ENCODE assay signal across 9 cellular contexts in the genomic region with DNA sequence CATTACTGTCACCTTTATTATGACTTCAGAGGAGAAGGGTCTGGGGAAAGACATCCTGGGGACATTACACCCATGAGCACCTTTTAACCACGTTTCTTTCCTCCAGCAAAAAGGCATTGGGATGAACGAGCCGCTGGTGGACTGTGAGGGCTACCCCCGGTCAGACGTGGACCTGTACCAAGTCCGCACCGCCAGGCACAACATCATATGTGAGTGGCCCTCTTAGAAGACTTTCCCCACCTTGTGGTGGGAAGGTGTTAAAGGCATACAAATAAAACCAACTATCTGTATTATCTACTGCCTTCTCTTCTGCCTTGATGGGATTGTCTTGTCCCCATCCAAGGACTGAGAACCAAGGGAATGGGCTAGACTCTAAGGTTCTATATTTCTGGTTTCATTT. TPM values are rescaled to one million over a fixed set of nuclear protein-coding genes. Genes with fewer than 3 reads are reported as not detected.
DNase-seq lines count a peak whose midpoint lies in the region; TF ChIP-seq lines count a peak whose summit lies in the region.
"Had no signal": no experiment of that assay in that cellular context is flagged by ENCODE, and none has a peak within 500 bp of the region (broad histone marks: within the 10 kb centered on the region; RNA-seq: fewer than 3 reads in every experiment).

No MANE protein-coding gene starts in this region.

- peaks cover 37% of the 10 kb centered on the region for H3K36me3 Mint-ChIP-seq in Caco-2 (ENCODE audit: insufficient read depth, unreplicated experiment)

- no peak overlapping the region for H4K5ac ChIP-seq in mesendoderm (ENCODE audit: low read length)

- no peak overlapping the region for H3K4me2 ChIP-seq in mesendoderm (ENCODE audit: low read length)

- peaks cover 25% of the 10 kb centered on the region for H3K4me1 Mint-ChIP-seq in Caco-2 (ENCODE audit: low read depth, unreplicated experiment)

- H3K27me3 ChIP-seq in Caco-2 (replicated peaks; ENCODE audit: control insufficient read depth, insufficient read depth, low read length) (no peaks in the 10 kb centered on the region), mesendoderm (ENCODE audit: insufficient read depth, low read length, poor library complexity) (no peaks in the 10 kb centered on the region)
- H3K27me3 ChIP-seq: tibial nerve had no signal

- WGBS in mesendoderm (ENCODE audit: extremely low coverage, insufficient coverage, low lambda C conversion rate), result no CpG with 5 or more reads among the region's 7 CpGs

- no peak overlapping the region for H4K8ac ChIP-seq in mesendoderm (ENCODE audit: low read depth, low read length)

- CTCF ChIA-PET in Caco-2 (lab: Charles Lee), result no interaction called here

- no peaks in the 10 kb centered on the region for H3K9me3 Mint-ChIP-seq in Caco-2 (ENCODE audit: unreplicated experiment)

- no peaks in the 10 kb centered on the region for H3K27me3 Mint-ChIP-seq in Caco-2 (ENCODE audit: insufficient read depth, unreplicated experiment)

- H3K4me3 Mint-ChIP-seq in Caco-2 (ENCODE audit: unreplicated experiment), result no peak overlapping the region

- H3K18ac ChIP-seq in mesendoderm (ENCODE audit: low read length), result no peak overlapping the region

- POLR2A ChIA-PET in Caco-2 (lab: Charles Lee), result no interaction called here

- H2BK5ac ChIP-seq in mesendoderm (ENCODE audit: low read length), result no peak overlapping the region

- no peak overlapping the region for H3K23ac ChIP-seq in mesendoderm (ENCODE audit: low read length)

- DNase-seq in Caco-2 (peak; percentile 54 to 58), HuH-7 (ENCODE audit: low spot score) (peak; percentile 39), astrocyte of the hippocampus (ENCODE audit: low read depth, low spot score) (peak; percentile 75), mesendoderm (peak; percentile 69), dedifferentiated amniotic fluid mesenchymal stem cell (ENCODE audit: extremely low spot score) (no peak), NCI-H1436 (lab: John Stamatoyannopoulos, UW) (no peak)
- no peak for DNase-seq in activated CD4-positive, alpha-beta T cell treated with anti-CD3 and anti-CD28 coated beads, Interleukin-2, amount 50 U/mL, for 48 hours
- no peak for DNase-seq in stimulated activated CD4-positive, alpha-beta T cell treated with anti-CD3 and anti-CD28 coated beads, Interleukin-4, amount 100 ng/mL, for 24 hours

- H3K27ac ChIP-seq in mesendoderm (ENCODE audit: low read depth, low read length), result no peak overlapping the region
- H3K27ac ChIP-seq: tibial nerve had no signal

- BruUV-seq in Caco-2 (replicated peaks; lab: Mats Ljungman, UMichigan), result no TSS peak

- H3K4me1 ChIP-seq in Caco-2, result peaks cover 21% of the 10 kb centered on the region
- peaks cover 2% of the 10 kb centered on the region for H3K4me1 ChIP-seq in mesendoderm (ENCODE audit: control insufficient read depth, low read depth, low read length)

- H3K79me2 ChIP-seq in mesendoderm (ENCODE audit: control insufficient read depth, insufficient read depth, low read length), result peaks cover 7% of the 10 kb centered on the region

- no peak overlapping the region for H3K9ac ChIP-seq in mesendoderm (ENCODE audit: low read length)

- intact Hi-C loops in Caco-2 (cut with micrococcal nuclease; ENCODE audit: unreplicated experiment), result no loop called here

- no peak overlapping the region for H2BK120ac ChIP-seq in mesendoderm (ENCODE audit: low read depth, low read length)

- no peak overlapping the region for H3K4ac ChIP-seq in mesendoderm (ENCODE audit: low read depth, low read length)

- no peak overlapping the region for H3K56ac ChIP-seq in mesendoderm (ENCODE audit: low read length)

- H3K79me1 ChIP-seq in mesendoderm (ENCODE audit: low read length), result peaks cover 7% of the 10 kb centered on the region

- peak; percentile 34 to 42 for TF ChIP-seq CTCF in Caco-2 (IDR thresholded peaks at IDR 0.05; ENCODE audit: insufficient read depth in 1 of 2, low read depth in 1 of 2, low read length in 1 of 2, severe bottlenecking in 1 of 2, unreplicated experiment in 1 of 2)

- H2BK15ac ChIP-seq in mesendoderm (replicated peaks; ENCODE audit: low read depth), result no peak overlapping the region

- H3K4me3 ChIP-seq in Caco-2 (ENCODE audit: low read depth, low read length), result no peak overlapping the region
- no peak overlapping the region for H3K4me3 ChIP-seq in mesendoderm (ENCODE audit: low read length)
- H3K4me3 ChIP-seq: tibial nerve had no signal

- no peak overlapping the region for H2AK5ac ChIP-seq in mesendoderm (ENCODE audit: low read length)

- H3K36me3 ChIP-seq in Caco-2 (ENCODE audit: control insufficient read depth, insufficient read depth, low read length) (peaks cover 2% of the 10 kb centered on the region), mesendoderm (ENCODE audit: control insufficient read depth, insufficient read depth, low read length) (peaks cover 10% of the 10 kb centered on the region)

- no peaks in the 10 kb centered on the region for H3K9me3 ChIP-seq in Caco-2
- H3K9me3 ChIP-seq: tibial nerve had no signal

- peak overlapping the region; percentile 30 for H3K27ac Mint-ChIP-seq in Caco-2 (ENCODE audit: unreplicated experiment)

RNA-seq across cellular contexts. Expression of a gene that starts 6.0 kb away (rescaled TPM):
- 53.0 and 63.3 TPM in 2 replicates for total RNA-seq in Caco-2 (2022)
- 34.3 TPM for polyA plus RNA-seq in mesendoderm (2013, experiment 1 of 2)
- 32.3 TPM for polyA plus RNA-seq in mesendoderm (2013, experiment 2 of 2)

RNA-seq across cellular contexts. Expression of a gene that starts 23.8 kb away (rescaled TPM):
- total RNA-seq in Caco-2 (2022), result 1.2 and 1.5 TPM in 2 replicates
- polyA plus RNA-seq in mesendoderm (2013, experiment 1 of 2), result 2.6 TPM
- polyA plus RNA-seq in mesendoderm (2013, experiment 2 of 2), result 3.0 TPM

RNA-seq across cellular contexts. Expression of a gene that starts 36.0 kb away (rescaled TPM):
- total RNA-seq in Caco-2 (2022), result 0.20 TPM in 1 of 2 replicates, not detected in the other
- 0.46 TPM for polyA plus RNA-seq in mesendoderm (2013, experiment 1 of 2)
- 0.42 TPM for polyA plus RNA-seq in mesendoderm (2013, experiment 2 of 2)

Comparison
In these comparisons a context has a peak if more than half of its experiments do, and no peak if none do; other contexts are left out.
1. DNase-seq: peak in Caco-2 (2 of 2), HuH-7 (single experiment), astrocyte of the hippocampus (single experiment) and mesendoderm (single experiment); none in dedifferentiated amniotic fluid mesenchymal stem cell (single experiment), activated CD4-positive, alpha-beta T cell treated with anti-CD3 and anti-CD28 coated beads, Interleukin-2, amount 50 U/mL, for 48 hours (0 of 2), NCI-H1436 (single experiment) and stimulated activated CD4-positive, alpha-beta T cell treated with anti-CD3 and anti-CD28 coated beads, Interleukin-4, amount 100 ng/mL, for 24 hours (single experiment).